In genomic region chr2:75488157-75488556, GRCh38 we compare ENCODE assay signal across 8 cellular contexts.
"Had no signal": no experiment of that assay in that cellular context is flagged by ENCODE, and none has a peak within 500 bp of the region (broad histone marks: within the 10 kb centered on the region; RNA-seq: fewer than 3 reads in every experiment).

No MANE protein-coding gene starts in this region.

- FAIRE-seq: G401.6, GM12878, GM12891, GM12892, GM18507, GM19239 had no signal

- ATAC-seq: GM12878 had no signal

- H3K4me3 ChIP-seq: GM12878 had no signal

- DNase-seq: GDM1, GF-D8 had no signal
